In genomic region chr12:122860854-122861585, GRCh38 we compare ENCODE assay signal across 1 cellular context.
TF ChIP-seq lines count a peak whose summit lies in the region.

No MANE protein-coding gene starts in this region.

TF ChIP-seq in PFSK-1, 5 proteins besides CTCF, POLR2A, EP300 and RAD21:
- TF ChIP-seq REST (IDR thresholded peaks at IDR 0.05; ENCODE audit: insufficient read depth in 1 of 2, low read depth in 2 of 2, low read length in 2 of 2), result no peak
- 0 out of 2 replicates have a peak, but pooled peaks have one; percentile 24 for TF ChIP-seq POLR2AphosphoS5 (IDR thresholded peaks at IDR 0.05; ENCODE audit: low read depth, low read length)
